In the genomic region with DNA sequence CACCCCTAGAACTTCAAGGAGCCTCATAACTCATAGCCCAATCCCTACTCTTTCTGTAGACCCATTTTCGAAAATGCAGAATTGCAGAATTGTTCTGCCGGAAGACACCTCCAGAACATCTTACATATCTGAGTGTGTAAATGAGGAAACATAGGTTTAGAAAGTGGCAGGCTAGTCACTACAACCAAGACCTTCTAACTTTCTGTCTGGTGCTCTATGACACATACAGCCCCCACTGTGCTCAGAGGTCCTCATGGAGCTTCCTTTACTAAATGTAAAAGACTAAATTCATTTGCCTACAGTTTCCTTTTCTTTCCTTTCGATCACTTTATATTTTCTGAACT, we compare ENCODE assay signal across 14 cellular contexts.
DNase-seq lines count a peak whose midpoint lies in the region; ATAC-seq and TF ChIP-seq lines count a peak whose summit lies in the region.
"Had no signal": no experiment of that assay in that cellular context is flagged by ENCODE, and none has a peak within 500 bp of the region (broad histone marks: within the 10 kb centered on the region; RNA-seq: fewer than 3 reads in every experiment).

No MANE protein-coding gene starts in this region.

- no peak overlapping the region for H3K4me3 ChIP-seq in MG63
- H3K4me3 ChIP-seq: breast epithelium, esophagus muscularis mucosa had no signal

- CTCF ChIA-PET in activated B cell treated with CpG ODN at 0.5 μM for 24 hours (lab: Charles Lee): no interaction called here

- no peak for DNase-seq in activated B cell treated with CpG ODN at 0.5 μM for 24 hours
- DNase-seq in NCI-H69 (lab: John Stamatoyannopoulos, UW): no peak
- no peak for DNase-seq in COLO668 (lab: John Stamatoyannopoulos, UW; ENCODE audit: unreplicated experiment)
- DNase-seq in stimulated activated CD4-positive, alpha-beta T cell treated with anti-CD3 and anti-CD28 coated beads, Interleukin-4, amount 100 ng/mL, for 4 hours: no peak
- DNase-seq in MG63: no peak
- DNase-seq: activated T-cell treated with anti-CD3 and anti-CD28 coated beads, Interleukin-2, amount 50 U/mL, for 72 hours; DMS79; NCI-H1105; T-helper 9 cell had no signal

- H3K4me3 Mint-ChIP-seq in activated B cell treated with CpG ODN at 0.5 μM for 24 hours: no peak overlapping the region
- H3K4me3 Mint-ChIP-seq: activated T-cell treated with anti-CD3 and anti-CD28 coated beads, Interleukin-2, amount 50 U/mL, for 72 hours had no signal

- H3K9me3 ChIP-seq in MG63: no peaks in the 10 kb centered on the region
- H3K9me3 ChIP-seq: breast epithelium, esophagus muscularis mucosa had no signal

- H3K4me1 Mint-ChIP-seq in activated B cell treated with CpG ODN at 0.5 μM for 24 hours: peaks cover 24% of the 10 kb centered on the region

- H3K36me3 Mint-ChIP-seq in activated B cell treated with CpG ODN at 0.5 μM for 24 hours (ENCODE audit: low read depth): no peaks in the 10 kb centered on the region

- TF ChIP-seq CTCF in activated B cell treated with CpG ODN at 0.5 μM for 24 hours (IDR thresholded peaks at IDR 0.05): no peak

- ATAC-seq in GM18907 (IDR thresholded peaks at IDR 0.05; ENCODE audit: unreplicated experiment) (peak; percentile 90), GM21717 (IDR thresholded peaks at IDR 0.05; ENCODE audit: unreplicated experiment) (peak; percentile 89), HG03135 (IDR thresholded peaks at IDR 0.05; ENCODE audit: unreplicated experiment) (peak; percentile 89), activated B cell treated with CpG ODN at 0.5 μM for 24 hours (ENCODE audit: low read depth) (peak; percentile 75)
- ATAC-seq: activated T-cell treated with anti-CD3 and anti-CD28 coated beads, Interleukin-2, amount 50 U/mL, for 72 hours had no signal

- H3K27me3 Mint-ChIP-seq in activated B cell treated with CpG ODN at 0.5 μM for 24 hours: no peaks in the 10 kb centered on the region

- H3K9me3 Mint-ChIP-seq in activated B cell treated with CpG ODN at 0.5 μM for 24 hours: no peaks in the 10 kb centered on the region
- H3K9me3 Mint-ChIP-seq: activated T-cell treated with anti-CD3 and anti-CD28 coated beads, Interleukin-2, amount 50 U/mL, for 72 hours had no signal

- POLR2A ChIA-PET in activated B cell treated with CpG ODN at 0.5 μM for 24 hours (lab: Charles Lee): no interaction called here

- H3K36me3 ChIP-seq in MG63: no peaks in the 10 kb centered on the region
- H3K36me3 ChIP-seq: breast epithelium, esophagus muscularis mucosa had no signal

- no peak overlapping the region for H3K27ac Mint-ChIP-seq in activated B cell treated with CpG ODN at 0.5 μM for 24 hours
- H3K27ac Mint-ChIP-seq: activated T-cell treated with anti-CD3 and anti-CD28 coated beads, Interleukin-2, amount 50 U/mL, for 72 hours had no signal

- H3K27me3 ChIP-seq in MG63: no peaks in the 10 kb centered on the region
- H3K27me3 ChIP-seq: breast epithelium, esophagus muscularis mucosa had no signal

- intact Hi-C loops in activated B cell treated with CpG ODN at 0.5 μM for 24 hours (cut with micrococcal nuclease): no loop called here
